ENCODE assay signal across 15 cellular contexts in the genomic region with DNA sequence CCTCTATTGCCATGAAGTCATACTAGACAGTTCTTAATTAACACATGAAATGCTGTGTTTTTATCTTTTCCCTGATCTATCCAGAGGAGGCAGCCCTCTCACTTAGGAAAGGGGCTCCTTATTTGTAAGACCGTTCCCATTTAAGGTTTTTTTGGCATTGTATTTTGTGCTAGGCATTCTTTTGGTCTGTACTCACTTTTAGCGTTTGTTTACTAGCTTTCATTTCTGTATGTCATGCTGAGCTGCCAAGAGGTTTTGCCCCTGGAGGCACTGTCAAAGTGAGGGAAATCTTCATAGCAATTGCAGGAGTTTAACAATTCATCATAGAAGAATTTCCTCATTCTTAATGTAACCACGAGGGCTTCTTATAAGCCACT. TPM values are rescaled to one million over a fixed set of nuclear protein-coding genes. Genes with fewer than 3 reads are reported as not detected.
DNase-seq lines count a peak whose midpoint lies in the region; ATAC-seq and TF ChIP-seq lines count a peak whose summit lies in the region.
"Had no signal": no experiment of that assay in that cellular context is flagged by ENCODE, and none has a peak within 500 bp of the region (broad histone marks: within the 10 kb centered on the region; RNA-seq: fewer than 3 reads in every experiment).

No MANE protein-coding gene starts in this region.

- peak; percentile 54 for DNase-seq in HPDE6-E6E7 (ENCODE audit: extremely low spot score)
- peak; percentile 66 for DNase-seq in MCF 10A (ENCODE audit: unreplicated experiment)
- peak; percentile 80 for DNase-seq in kidney tubule cell (ENCODE audit: low spot score)
- DNase-seq in NCI-H1105 (lab: John Stamatoyannopoulos, UW): no peak
- no peak for DNase-seq in NCI-H2107 treated with DMSO at 0.1 percent for 48 hours (lab: John Stamatoyannopoulos, UW; ENCODE audit: unreplicated experiment)
- DNase-seq: activated CD4-positive, alpha-beta T cell treated with anti-CD3 and anti-CD28 coated beads for 1 hour; left lung; NCI-H146; occipital lobe had no signal

- peaks cover 34% of the 10 kb centered on the region for H3K36me3 ChIP-seq in ACC112 (ENCODE audit: insufficient read depth, low read length)

- peak overlapping the region; percentile 50 for H3K27ac ChIP-seq in ACC112 (ENCODE audit: low read depth, low read length)
- H3K27ac ChIP-seq: A549, left lung had no signal

- H3K4me3 Mint-ChIP-seq in MCF 10A (ENCODE audit: unreplicated experiment): peak overlapping the region; percentile 28
- H3K4me3 Mint-ChIP-seq: activated T-helper 17 cell treated with anti-CD3 and anti-CD28 coated beads, Interleukin-2, amount 50 U/mL, for 72 hours had no signal

- H3K27ac Mint-ChIP-seq in MCF 10A (ENCODE audit: low read depth, unreplicated experiment): peak overlapping the region; percentile 86
- H3K27ac Mint-ChIP-seq: activated T-helper 17 cell treated with anti-CD3 and anti-CD28 coated beads, Interleukin-2, amount 50 U/mL, for 72 hours had no signal

- no peaks in the 10 kb centered on the region for H3K27me3 Mint-ChIP-seq in MCF 10A (ENCODE audit: insufficient read depth, unreplicated experiment)
- H3K27me3 Mint-ChIP-seq: activated T-helper 17 cell treated with anti-CD3 and anti-CD28 coated beads, Interleukin-2, amount 50 U/mL, for 72 hours had no signal

- no peak for TF ChIP-seq CTCF in MCF 10A (IDR thresholded peaks at IDR 0.05; ENCODE audit: unreplicated experiment)

- no peaks in the 10 kb centered on the region for H3K9me3 Mint-ChIP-seq in MCF 10A (ENCODE audit: unreplicated experiment)
- H3K9me3 Mint-ChIP-seq: activated T-helper 17 cell treated with anti-CD3 and anti-CD28 coated beads, Interleukin-2, amount 50 U/mL, for 72 hours had no signal

- intact Hi-C loops in MCF 10A (cut with micrococcal nuclease): no loop called here

- no peak for TF ChIP-seq POLR2A in GM18505 (IDR thresholded peaks at IDR 0.05; ENCODE audit: borderline replicate concordance, extremely low read depth, insufficient read depth, insufficient read length)

- no peak overlapping the region for H3K4me3 ChIP-seq in ACC112 (ENCODE audit: low read depth, low read length)
- H3K4me3 ChIP-seq: A549, gastroesophageal sphincter, left lung had no signal

- peaks cover 96% of the 10 kb centered on the region for H3K36me3 Mint-ChIP-seq in MCF 10A (ENCODE audit: insufficient read depth, unreplicated experiment)

- H3K79me2 ChIP-seq in ACC112 (ENCODE audit: control insufficient read depth, insufficient read depth, low read length, unreplicated experiment): no peaks in the 10 kb centered on the region

- peaks cover 13% of the 10 kb centered on the region for H3K4me1 Mint-ChIP-seq in MCF 10A (ENCODE audit: insufficient read depth, unreplicated experiment)
- H3K4me1 Mint-ChIP-seq: activated T-helper 17 cell treated with anti-CD3 and anti-CD28 coated beads, Interleukin-2, amount 50 U/mL, for 72 hours had no signal

- H3K4me1 ChIP-seq in ACC112 (ENCODE audit: control insufficient read depth, insufficient read depth, low read length, unreplicated experiment): peaks cover 12% of the 10 kb centered on the region
- H3K4me1 ChIP-seq: A549, gastroesophageal sphincter, left lung had no signal

- BruUV-seq in MCF 10A (replicated peaks; lab: Mats Ljungman, UMichigan): no TSS peak

- no peaks in the 10 kb centered on the region for H3K27me3 ChIP-seq in ACC112 (ENCODE audit: insufficient read depth, low read length)
- H3K27me3 ChIP-seq: gastroesophageal sphincter, left lung had no signal

- CTCF ChIA-PET in MCF 10A (lab: Yijun Ruan, JAX): interaction anchor here (0.6 to 1.7 kb wide), 6 partner anchors 12 to 540 kb away, joined by 3 to 9 read pairs (median 4); no protein-coding TSS in a partner anchor

- ATAC-seq in GM18505 (IDR thresholded peaks at IDR 0.05; ENCODE audit: unreplicated experiment) (no peak), HG03469 (IDR thresholded peaks at IDR 0.05; ENCODE audit: unreplicated experiment) (no peak)
- ATAC-seq: A549; activated T-helper 17 cell treated with anti-CD3 and anti-CD28 coated beads, Interleukin-2, amount 50 U/mL, for 72 hours; gastroesophageal sphincter; left lung had no signal

- no peak overlapping the region for H2AFZ ChIP-seq in ACC112 (ENCODE audit: low read length, unreplicated experiment)

- POLR2A ChIA-PET in MCF 10A (lab: Yijun Ruan, JAX): interaction anchor here (0.5 to 2.3 kb wide), 4 partner anchors 9 to 618 kb away, joined by 3 to 8 read pairs (median 5); partner anchors contain the start of gene MTR

RNA-seq across cellular contexts. Expression of gene MTR, which starts 59.5 kb away (rescaled TPM):
- 54.6 and 59.1 TPM in 2 replicates for total RNA-seq in MCF 10A (2022)

Comparison
In these comparisons a context has a peak if more than half of its experiments do, and no peak if none do; other contexts are left out.
1. DNase-seq: peak in HPDE6-E6E7 (single experiment), MCF 10A (single experiment) and kidney tubule cell (single experiment); none in NCI-H1105 (single experiment) and NCI-H2107 treated with DMSO at 0.1 percent for 48 hours (single experiment).